In genomic region chr5:38885208-38885607, GRCh38 we compare ENCODE assay signal across 9 cellular contexts.
"Had no signal": no experiment of that assay in that cellular context is flagged by ENCODE, and none has a peak within 500 bp of the region (broad histone marks: within the 10 kb centered on the region; RNA-seq: fewer than 3 reads in every experiment).

No MANE protein-coding gene starts in this region.

- H3K9me3 ChIP-seq: HAP-1 had no signal

- H3K4me3 ChIP-seq: GM23248, GM23338, HAP-1 had no signal

- DNase-seq: GM23248, GOT3, H7, H9, HCEC 1CT, HFFc6 had no signal

- H3K9me3 Mint-ChIP-seq: GM23338, H9, HFFc6 had no signal

- H3K27ac Mint-ChIP-seq: GM23338, H9, HFFc6 had no signal

- ATAC-seq: GM23338, HCT116 had no signal

- H3K4me3 Mint-ChIP-seq: GM23338, H9, HFFc6 had no signal

- H3K4me1 ChIP-seq: HAP-1 had no signal

- H3K27ac ChIP-seq: GM23248 had no signal
